In the genomic region with DNA sequence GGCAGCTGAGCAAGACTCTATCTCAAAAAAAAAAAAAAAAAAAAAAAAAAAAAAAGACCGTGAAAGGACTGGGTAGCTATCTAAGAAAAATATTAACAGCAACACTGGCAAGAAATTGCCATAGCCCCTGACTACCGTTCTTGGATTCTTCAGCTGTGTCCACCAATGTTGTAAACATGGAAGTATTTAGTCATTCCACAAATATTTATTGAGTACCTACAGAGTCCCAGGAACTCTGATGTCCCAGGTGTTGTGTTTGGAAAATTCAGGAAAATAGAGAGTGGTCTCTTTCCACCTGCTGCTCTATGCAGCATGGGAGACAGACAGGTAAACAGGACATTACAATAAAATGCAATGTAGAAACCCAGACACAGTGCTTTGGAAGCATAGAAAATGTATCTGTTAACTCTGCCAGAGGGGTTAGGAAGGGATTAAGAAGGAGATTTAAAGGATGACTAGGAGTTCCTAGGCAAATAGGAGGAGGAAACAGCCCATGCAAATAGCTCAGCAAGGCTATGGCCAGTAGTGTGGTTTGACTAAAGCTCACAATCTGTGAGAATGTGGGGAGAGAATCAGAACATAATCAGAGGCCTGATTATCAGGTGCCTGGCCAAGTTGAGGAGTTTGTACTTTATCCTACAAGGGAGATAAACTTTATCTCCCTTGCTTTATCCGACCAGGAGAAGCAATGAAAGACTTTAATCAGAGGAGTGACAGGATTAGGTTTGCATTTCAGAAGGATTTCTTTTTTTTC, we compare ENCODE assay signal across 1 cellular context.
A peak's percentile ranks its signal among the peaks of the same experiment; 100 is the strongest.
TF ChIP-seq lines count a peak whose summit lies in the region.

No MANE protein-coding gene starts in this region.

TF ChIP-seq in K562, 482 proteins besides CTCF, POLR2A, EP300 and RAD21:
- TF ChIP-seq, protein P1, sequence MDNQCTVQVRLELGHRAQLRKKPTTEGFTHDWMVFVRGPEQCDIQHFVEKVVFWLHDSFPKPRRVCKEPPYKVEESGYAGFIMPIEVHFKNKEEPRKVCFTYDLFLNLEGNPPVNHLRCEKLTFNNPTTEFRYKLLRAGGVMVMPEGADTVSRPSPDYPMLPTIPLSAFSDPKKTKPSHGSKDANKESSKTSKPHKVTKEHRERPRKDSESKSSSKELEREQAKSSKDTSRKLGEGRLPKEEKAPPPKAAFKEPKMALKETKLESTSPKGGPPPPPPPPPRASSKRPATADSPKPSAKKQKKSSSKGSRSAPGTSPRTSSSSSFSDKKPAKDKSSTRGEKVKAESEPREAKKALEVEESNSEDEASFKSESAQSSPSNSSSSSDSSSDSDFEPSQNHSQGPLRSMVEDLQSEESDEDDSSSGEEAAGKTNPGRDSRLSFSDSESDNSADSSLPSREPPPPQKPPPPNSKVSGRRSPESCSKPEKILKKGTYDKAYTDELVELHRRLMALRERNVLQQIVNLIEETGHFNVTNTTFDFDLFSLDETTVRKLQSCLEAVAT (IDR thresholded peaks at IDR 0.05), result no peak
- TF ChIP-seq MBD2 (IDR thresholded peaks at IDR 0.05; ENCODE audit: borderline replicate concordance, low read depth) (no peak), KAT7 (CRISPR knock-in tag; IDR thresholded peaks at IDR 0.05; ENCODE audit: borderline replicate concordance) (no peak), HOXB6 (CRISPR knock-in tag; IDR thresholded peaks at IDR 0.05; ENCODE audit: borderline replicate concordance) (no peak), PCBP1 (IDR thresholded peaks at IDR 0.05; ENCODE audit: low read depth, low read length, poor library complexity, severe bottlenecking) (no peak), TAL1 (IDR thresholded peaks at IDR 0.05) (no peak), ZNF583 (CRISPR knock-in tag; IDR thresholded peaks at IDR 0.05) (no peak), ZNF24 (IDR thresholded peaks at IDR 0.05) (no peak), HMG20A (CRISPR knock-in tag; conservative IDR thresholded peaks at IDR 0.05) (0 out of 2 replicates have a peak, but pooled peaks have one; percentile 61), ZNF77 (CRISPR knock-in tag; IDR thresholded peaks at IDR 0.05) (no peak), HCFC1 (IDR thresholded peaks at IDR 0.05; ENCODE audit: low read depth, low read length) (no peak), KDM1A (IDR thresholded peaks at IDR 0.05) (peak; percentile 67 to 69), RCOR1 (IDR thresholded peaks at IDR 0.05; ENCODE audit: borderline replicate concordance in 1 of 2, low read depth in 2 of 2, low read length in 2 of 2) (peak in 1 of 2 experiments; percentile 86; a peak in 2 of 4 replicates)
- TF ChIP-seq, protein P2, sequence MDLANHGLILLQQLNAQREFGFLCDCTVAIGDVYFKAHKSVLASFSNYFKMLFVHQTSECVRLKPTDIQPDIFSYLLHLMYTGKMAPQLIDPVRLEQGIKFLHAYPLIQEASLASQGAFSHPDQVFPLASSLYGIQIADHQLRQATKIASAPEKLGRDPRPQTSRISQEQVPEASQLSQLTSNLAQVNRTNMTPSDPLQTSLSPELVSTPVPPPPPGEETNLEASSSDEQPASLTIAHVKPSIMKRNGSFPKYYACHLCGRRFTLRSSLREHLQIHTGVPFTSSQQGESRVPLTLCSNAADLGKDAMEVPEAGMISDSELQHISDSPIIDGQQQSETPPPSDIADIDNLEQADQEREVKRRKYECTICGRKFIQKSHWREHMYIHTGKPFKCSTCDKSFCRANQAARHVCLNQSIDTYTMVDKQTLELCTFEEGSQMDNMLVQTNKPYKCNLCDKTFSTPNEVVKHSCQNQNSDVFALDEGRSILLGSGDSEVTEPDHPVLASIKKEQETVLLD (IDR thresholded peaks at IDR 0.05), result no peak
- TF ChIP-seq, protein P3, sequence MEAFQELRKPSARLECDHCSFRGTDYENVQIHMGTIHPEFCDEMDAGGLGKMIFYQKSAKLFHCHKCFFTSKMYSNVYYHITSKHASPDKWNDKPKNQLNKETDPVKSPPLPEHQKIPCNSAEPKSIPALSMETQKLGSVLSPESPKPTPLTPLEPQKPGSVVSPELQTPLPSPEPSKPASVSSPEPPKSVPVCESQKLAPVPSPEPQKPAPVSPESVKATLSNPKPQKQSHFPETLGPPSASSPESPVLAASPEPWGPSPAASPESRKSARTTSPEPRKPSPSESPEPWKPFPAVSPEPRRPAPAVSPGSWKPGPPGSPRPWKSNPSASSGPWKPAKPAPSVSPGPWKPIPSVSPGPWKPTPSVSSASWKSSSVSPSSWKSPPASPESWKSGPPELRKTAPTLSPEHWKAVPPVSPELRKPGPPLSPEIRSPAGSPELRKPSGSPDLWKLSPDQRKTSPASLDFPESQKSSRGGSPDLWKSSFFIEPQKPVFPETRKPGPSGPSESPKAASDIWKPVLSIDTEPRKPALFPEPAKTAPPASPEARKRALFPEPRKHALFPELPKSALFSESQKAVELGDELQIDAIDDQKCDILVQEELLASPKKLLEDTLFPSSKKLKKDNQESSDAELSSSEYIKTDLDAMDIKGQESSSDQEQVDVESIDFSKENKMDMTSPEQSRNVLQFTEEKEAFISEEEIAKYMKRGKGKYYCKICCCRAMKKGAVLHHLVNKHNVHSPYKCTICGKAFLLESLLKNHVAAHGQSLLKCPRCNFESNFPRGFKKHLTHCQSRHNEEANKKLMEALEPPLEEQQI (IDR thresholded peaks at IDR 0.05), result no peak
- TF ChIP-seq, protein P4, sequence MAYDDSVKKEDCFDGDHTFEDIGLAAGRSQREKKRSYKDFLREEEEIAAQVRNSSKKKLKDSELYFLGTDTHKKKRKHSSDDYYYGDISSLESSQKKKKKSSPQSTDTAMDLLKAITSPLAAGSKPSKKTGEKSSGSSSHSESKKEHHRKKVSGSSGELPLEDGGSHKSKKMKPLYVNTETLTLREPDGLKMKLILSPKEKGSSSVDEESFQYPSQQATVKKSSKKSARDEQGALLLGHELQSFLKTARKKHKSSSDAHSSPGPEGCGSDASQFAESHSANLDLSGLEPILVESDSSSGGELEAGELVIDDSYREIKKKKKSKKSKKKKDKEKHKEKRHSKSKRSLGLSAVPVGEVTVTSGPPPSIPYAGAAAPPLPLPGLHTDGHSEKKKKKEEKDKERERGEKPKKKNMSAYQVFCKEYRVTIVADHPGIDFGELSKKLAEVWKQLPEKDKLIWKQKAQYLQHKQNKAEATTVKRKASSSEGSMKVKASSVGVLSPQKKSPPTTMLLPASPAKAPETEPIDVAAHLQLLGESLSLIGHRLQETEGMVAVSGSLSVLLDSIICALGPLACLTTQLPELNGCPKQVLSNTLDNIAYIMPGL (CRISPR knock-in tag; IDR thresholded peaks at IDR 0.05), result no peak
- TF ChIP-seq, protein P5, sequence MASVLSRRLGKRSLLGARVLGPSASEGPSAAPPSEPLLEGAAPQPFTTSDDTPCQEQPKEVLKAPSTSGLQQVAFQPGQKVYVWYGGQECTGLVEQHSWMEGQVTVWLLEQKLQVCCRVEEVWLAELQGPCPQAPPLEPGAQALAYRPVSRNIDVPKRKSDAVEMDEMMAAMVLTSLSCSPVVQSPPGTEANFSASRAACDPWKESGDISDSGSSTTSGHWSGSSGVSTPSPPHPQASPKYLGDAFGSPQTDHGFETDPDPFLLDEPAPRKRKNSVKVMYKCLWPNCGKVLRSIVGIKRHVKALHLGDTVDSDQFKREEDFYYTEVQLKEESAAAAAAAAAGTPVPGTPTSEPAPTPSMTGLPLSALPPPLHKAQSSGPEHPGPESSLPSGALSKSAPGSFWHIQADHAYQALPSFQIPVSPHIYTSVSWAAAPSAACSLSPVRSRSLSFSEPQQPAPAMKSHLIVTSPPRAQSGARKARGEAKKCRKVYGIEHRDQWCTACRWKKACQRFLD (CRISPR knock-in tag; IDR thresholded peaks at IDR 0.05), result no peak
